In the genomic region with DNA sequence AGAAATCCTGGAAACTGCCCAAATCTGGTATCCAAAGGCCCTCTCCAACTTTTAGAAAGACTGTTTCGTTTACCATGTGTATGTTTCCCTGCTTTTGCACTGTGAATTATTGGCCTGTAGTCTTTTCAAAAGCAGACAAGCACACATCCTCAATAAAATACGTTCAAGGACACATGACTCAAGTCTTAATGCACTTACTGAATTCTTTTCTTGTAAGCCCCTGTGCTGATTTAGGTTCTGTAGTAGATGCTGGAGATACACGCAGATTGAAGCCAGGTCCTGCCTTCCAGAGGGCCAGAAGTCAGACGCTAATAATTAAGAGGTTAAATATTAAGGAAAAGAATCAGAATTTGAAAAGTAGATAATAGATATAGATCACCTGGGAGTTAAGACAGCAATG, we compare ENCODE assay signal across 29 cellular contexts.
"Had no signal": no experiment of that assay in that cellular context is flagged by ENCODE, and none has a peak within 500 bp of the region (broad histone marks: within the 10 kb centered on the region; RNA-seq: fewer than 3 reads in every experiment).

No MANE protein-coding gene starts in this region.

- H3K4me3 Mint-ChIP-seq: naive thymus-derived CD4-positive, alpha-beta T cell; nephron; stimulated activated naive CD8-positive, alpha-beta T cell treated with anti-CD3 and anti-CD28 coated beads, Interleukin-15, amount 100 ng/mL, for 72 hours; type B pancreatic cell had no signal

- H3K4me3 ChIP-seq: coronary artery, esophagus muscularis mucosa, gastroesophageal sphincter, heart left ventricle, hepatocyte, left lung, prostate gland, right atrium auricular region, smooth muscle cell, suprapubic skin, thyroid gland had no signal

- H3K36me3 Mint-ChIP-seq: naive thymus-derived CD4-positive, alpha-beta T cell; type B pancreatic cell had no signal

- H3K4me1 Mint-ChIP-seq: naive thymus-derived CD4-positive, alpha-beta T cell; nephron; stimulated activated naive CD8-positive, alpha-beta T cell treated with anti-CD3 and anti-CD28 coated beads, Interleukin-15, amount 100 ng/mL, for 72 hours had no signal

- H2AFZ ChIP-seq: hepatocyte had no signal

- H3K27ac ChIP-seq: coronary artery, esophagus muscularis mucosa, foreskin keratinocyte, gastroesophageal sphincter, heart left ventricle, hepatocyte, left lung, prostate gland, right atrium auricular region, suprapubic skin, thyroid gland had no signal

- H3K27ac Mint-ChIP-seq: naive thymus-derived CD4-positive, alpha-beta T cell; stimulated activated naive CD8-positive, alpha-beta T cell treated with anti-CD3 and anti-CD28 coated beads, Interleukin-15, amount 100 ng/mL, for 72 hours; type B pancreatic cell had no signal

- H3K79me2 ChIP-seq: hepatocyte had no signal

- H3K9me3 ChIP-seq: left lung, prostate gland, right atrium auricular region, suprapubic skin, thyroid gland had no signal

- H3K36me3 ChIP-seq: esophagus muscularis mucosa, gastroesophageal sphincter, heart left ventricle, left lung, prostate gland, right atrium auricular region, suprapubic skin, thyroid gland had no signal

- H3K9me3 Mint-ChIP-seq: type B pancreatic cell had no signal

- FAIRE-seq: endothelial cell of umbilical vein, islet of Langerhans had no signal

- DNase-seq: dermis blood vessel endothelial cell; effector memory CD4-positive, alpha-beta T cell; foreskin keratinocyte; heart left ventricle; left cardiac atrium; left lung; mesenchymal stem cell; midbrain; naive thymus-derived CD4-positive, alpha-beta T cell; nucleus accumbens; stimulated activated CD4-positive, alpha-beta T cell treated with anti-CD3 and anti-CD28 coated beads, Interleukin-12 subunit alpha, Interleukin-12 subunit beta, amount 100 ng/mL, for 4 hours; stimulated activated CD4-positive, alpha-beta T cell treated with anti-CD3 and anti-CD28 coated beads, Interleukin-1b, Interleukin-23, amount 100 ng/mL, for 48 hours; stimulated activated CD4-positive, alpha-beta T cell treated with anti-CD3 and anti-CD28 coated beads, Interleukin-4, amount 100 ng/mL, for 1 hour; stimulated activated CD8-positive, alpha-beta memory T cell treated with anti-CD3 and anti-CD28 coated beads, Interleukin-4, amount 100 ng/mL, for 48 hours; stimulated activated naive CD4-positive, alpha-beta T cell; stimulated activated naive CD8-positive, alpha-beta T cell treated with anti-CD3 and anti-CD28 coated beads, Interleukin-15, amount 100 ng/mL, for 72 hours; thyroid gland had no signal

- H3K27me3 Mint-ChIP-seq: naive thymus-derived CD4-positive, alpha-beta T cell; stimulated activated naive CD8-positive, alpha-beta T cell treated with anti-CD3 and anti-CD28 coated beads, Interleukin-15, amount 100 ng/mL, for 72 hours; type B pancreatic cell had no signal

- H3K4me2 ChIP-seq: hepatocyte, smooth muscle cell had no signal

- H3K4me1 ChIP-seq: foreskin keratinocyte, gastroesophageal sphincter, heart left ventricle, left lung, prostate gland, right atrium auricular region, suprapubic skin, thyroid gland had no signal

- H3K27me3 ChIP-seq: esophagus muscularis mucosa, foreskin keratinocyte, gastroesophageal sphincter, heart left ventricle, hepatocyte, left lung, right atrium auricular region, suprapubic skin, thyroid gland had no signal
